Comparison of ENCODE assay signal across 16 cellular contexts in the genomic region with DNA sequence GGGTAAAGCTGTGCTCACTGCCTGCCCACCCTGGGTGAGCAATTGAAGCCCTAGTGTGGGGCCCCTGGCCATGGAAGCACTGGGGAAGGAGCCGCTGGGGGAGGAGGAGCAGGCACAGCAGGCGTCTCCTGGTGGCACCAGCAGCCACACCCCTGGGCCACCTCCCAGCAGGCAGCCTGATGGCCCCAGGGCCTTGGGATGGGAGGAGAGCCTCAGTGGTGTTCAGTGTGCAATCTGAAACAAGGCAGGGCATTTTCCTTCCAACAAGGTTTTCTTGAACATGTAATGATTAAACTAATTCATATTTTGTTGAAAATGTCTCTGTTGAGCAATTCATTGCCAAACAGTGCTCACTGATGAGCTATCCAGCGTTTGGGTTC.
DNase-seq lines count a peak whose midpoint lies in the region; ATAC-seq, FAIRE-seq and TF ChIP-seq lines count a peak whose summit lies in the region.
"Had no signal": no experiment of that assay in that cellular context is flagged by ENCODE, and none has a peak within 500 bp of the region (broad histone marks: within the 10 kb centered on the region; RNA-seq: fewer than 3 reads in every experiment).

No MANE protein-coding gene starts in this region.

- no peak overlapping the region for H3K4me3 ChIP-seq in lower lobe of right lung
- H3K4me3 ChIP-seq in small intestine (ENCODE audit: low read depth in 1 of 2, low read length in 2 of 2) = no peak overlapping the region

- H3K23ac ChIP-seq in H9 (ENCODE audit: insufficient read length, low read depth, low read length) = no peak overlapping the region

- H3K36me3 ChIP-seq in lower lobe of right lung (no peaks in the 10 kb centered on the region), small intestine (ENCODE audit: control insufficient read depth in 2 of 2, insufficient read depth in 2 of 2, low read length in 2 of 2) (no peaks in the 10 kb centered on the region)

- H3K27ac Mint-ChIP-seq in H9 = no peak overlapping the region
- no peak overlapping the region for H3K27ac Mint-ChIP-seq in WTC11
- H3K27ac Mint-ChIP-seq: CD14-positive monocyte had no signal

- H3K36me3 Mint-ChIP-seq in H9 (ENCODE audit: insufficient read depth in 1 of 3, low read depth in 3 of 3) = no peaks in the 10 kb centered on the region
- H3K36me3 Mint-ChIP-seq in WTC11 = no peaks in the 10 kb centered on the region

- no peaks in the 10 kb centered on the region for H4K20me1 ChIP-seq in H9 (ENCODE audit: control insufficient read depth, insufficient read depth, insufficient read length)

- POLR2A ChIA-PET in WTC11 (lab: Charles Lee) = interaction anchor here (0.6 to 0.8 kb wide), 2 partner anchors 79 to 139 kb away, joined by 3 to 7 read pairs; no protein-coding TSS in a partner anchor

- TF ChIP-seq CTCF in H9 (conservative IDR thresholded peaks at IDR 0.05) (no peak), WTC11 (IDR thresholded peaks at IDR 0.05) (no peak), lower lobe of right lung (IDR thresholded peaks at IDR 0.05) (no peak)

- H2BK20ac ChIP-seq in H9 (ENCODE audit: low read depth, low read length, poor library complexity, severe bottlenecking) = no peak overlapping the region

- H3K4ac ChIP-seq in H9 (ENCODE audit: low read depth, low read length) = no peak overlapping the region

- H2AFZ ChIP-seq in H9 (ENCODE audit: low read length) = no peak overlapping the region

- H3K4me2 ChIP-seq in H9 (ENCODE audit: insufficient read depth, insufficient read length, low read length) = no peak overlapping the region

- H4K8ac ChIP-seq in H9 (replicated peaks; ENCODE audit: insufficient read length, low read depth, low read length) = no peak overlapping the region

- no peak overlapping the region for H3K18ac ChIP-seq in H9 (ENCODE audit: insufficient read length, low read depth, low read length)

- CTCF ChIA-PET in WTC11 (lab: Charles Lee) = interaction anchor here (0.6 to 0.7 kb wide), 4 partner anchors 11 to 209 kb away, joined by 3 to 5 read pairs (median 4); no protein-coding TSS in a partner anchor

- no peaks in the 10 kb centered on the region for H3K79me1 ChIP-seq in H9 (ENCODE audit: insufficient read depth, low read depth, low read length, poor library complexity, severe bottlenecking)

- H3K79me2 ChIP-seq in H9 (ENCODE audit: insufficient read depth, low read length) = no peaks in the 10 kb centered on the region

- intact Hi-C loops in lower lobe of right lung (cut with DNase I) = no loop called here

- H3K27ac ChIP-seq in H9 (ENCODE audit: insufficient read length, low read depth, low read length) (no peak overlapping the region), lower lobe of right lung (peak overlapping the region; percentile 20), small intestine (ENCODE audit: low read depth in 1 of 2, low read length in 1 of 2) (peak overlapping the region; percentile 85 to 89)
- H3K27ac ChIP-seq: RWPE1 had no signal

- H2BK15ac ChIP-seq in H9 (ENCODE audit: low read depth, low read length) = no peak overlapping the region

- DNase-seq in H9 = no peak
- no peak for DNase-seq in WTC11 (ENCODE audit: low spot score)
- DNase-seq in lower lobe of right lung = no peak
- no peak for DNase-seq in small intestine
- DNase-seq in HT-29 (ENCODE audit: low spot score) = no peak
- DNase-seq in kidney tubule cell (ENCODE audit: low spot score) = no peak
- DNase-seq in globus pallidus (ENCODE audit: low spot score) = no peak
- DNase-seq: COR-L47; NCI-H1417; NCI-H187 treated with DMSO at 0.1 percent for 48 hours; NCI-H345; NCI-H526 treated with DMSO at 0.1 percent for 48 hours; NK-92 treated with Interleukin-12 subunit alpha and Interleukin-12 subunit beta, amount 100 ng/mL, for 24 hours; OCI-M1 had no signal

- H3K4me1 ChIP-seq in H9 (ENCODE audit: insufficient read depth, low read length) = peaks cover 17% of the 10 kb centered on the region; the same call in 1 of the 2 replicates
- H3K4me1 ChIP-seq in lower lobe of right lung = peaks cover 31% of the 10 kb centered on the region
- peaks cover 4 to 14% of the 10 kb centered on the region in 2 donors for H3K4me1 ChIP-seq in small intestine (ENCODE audit: control insufficient read depth in 2 of 2, insufficient read depth in 1 of 2, low read depth in 1 of 2, low read length in 1 of 2)

- no peaks in the 10 kb centered on the region for H3K23me2 ChIP-seq in H9 (ENCODE audit: insufficient read length, low read depth, low read length, poor library complexity, severe bottlenecking)

- no peak overlapping the region for H2BK120ac ChIP-seq in H9 (ENCODE audit: low read depth, low read length, poor library complexity, severe bottlenecking)

- no peak overlapping the region for H4K91ac ChIP-seq in H9 (ENCODE audit: insufficient read length, low read depth, low read length)

- WGBS in H9 (ENCODE audit: extremely low coverage, insufficient read length, low lambda C conversion rate) = no CpG with 5 or more reads among the region's 3 CpGs
- 38 to 79% (median 71%) methylated on average over 3 of the region's 3 CpGs for WGBS in small intestine, 3 donors

- H3T11ph ChIP-seq in H9 (ENCODE audit: low read length) = no peak overlapping the region

- peaks cover 12% of the 10 kb centered on the region for H3K27me3 Mint-ChIP-seq in H9 (ENCODE audit: low read depth)
- peaks cover 4% of the 10 kb centered on the region; the same call in 1 of the 2 replicates for H3K27me3 Mint-ChIP-seq in WTC11 (ENCODE audit: low read depth)

- H3K4me3 Mint-ChIP-seq in H9 = no peak overlapping the region
- no peak overlapping the region for H3K4me3 Mint-ChIP-seq in WTC11
- H3K4me3 Mint-ChIP-seq: CD14-positive monocyte had no signal

- H3K27me3 ChIP-seq in H9 (ENCODE audit: insufficient read depth, low read length) = no peaks in the 10 kb centered on the region
- H3K27me3 ChIP-seq in lower lobe of right lung (ENCODE audit: low read depth) = no peaks in the 10 kb centered on the region
- H3K27me3 ChIP-seq in small intestine (ENCODE audit: control insufficient read depth in 2 of 2, insufficient read depth in 2 of 2, low read length in 2 of 2) = no peaks in the 10 kb centered on the region

- no peak overlapping the region for H3K56ac ChIP-seq in H9 (ENCODE audit: insufficient read length, low read depth, low read length)

- no peak overlapping the region for H4K5ac ChIP-seq in H9 (ENCODE audit: insufficient read length, low read depth, low read length)

- H3K4me1 Mint-ChIP-seq in H9 = peaks cover 50 to 53% of the 10 kb centered on the region in 2 experiments
- H3K4me1 Mint-ChIP-seq in WTC11 = peaks cover 62% of the 10 kb centered on the region

- ATAC-seq in WTC11 = no peak
- ATAC-seq in lower lobe of right lung = no peak

- H2AK5ac ChIP-seq in H9 (ENCODE audit: insufficient read length, low read length) = no peak overlapping the region

- 0 out of 2 replicates have a peak overlapping the region, but pooled peaks have one; percentile 39 for H3K14ac ChIP-seq in H9 (ENCODE audit: insufficient read depth, low read length)

- H2BK5ac ChIP-seq in H9 (ENCODE audit: insufficient read length, low read length) = no peak overlapping the region

- no peak for FAIRE-seq in small intestine (lab: Jason Lieb, UNC)

- no peak overlapping the region for H3K9ac ChIP-seq in H9 (ENCODE audit: extremely low read depth, insufficient read length, low read length)

- H3K9me3 ChIP-seq in H9 (ENCODE audit: control insufficient read depth, low read depth, low read length) (no peaks in the 10 kb centered on the region), lower lobe of right lung (no peaks in the 10 kb centered on the region), small intestine (ENCODE audit: control insufficient read depth, low read depth) (no peaks in the 10 kb centered on the region)

- H3K9me3 Mint-ChIP-seq in H9 (no peaks in the 10 kb centered on the region), WTC11 (no peaks in the 10 kb centered on the region)
- H3K9me3 Mint-ChIP-seq: CD14-positive monocyte had no signal

- H2BK12ac ChIP-seq in H9 (ENCODE audit: insufficient read length, low read depth, low read length) = peak overlapping the region; percentile 2

TF ChIP-seq in WTC11, 78 proteins besides CTCF, POLR2A, EP300 and RAD21:
- TF ChIP-seq ZNF423 (CRISPR knock-in tag; IDR thresholded peaks at IDR 0.05) = peak; percentile 14
- TF ChIP-seq, protein P1, sequence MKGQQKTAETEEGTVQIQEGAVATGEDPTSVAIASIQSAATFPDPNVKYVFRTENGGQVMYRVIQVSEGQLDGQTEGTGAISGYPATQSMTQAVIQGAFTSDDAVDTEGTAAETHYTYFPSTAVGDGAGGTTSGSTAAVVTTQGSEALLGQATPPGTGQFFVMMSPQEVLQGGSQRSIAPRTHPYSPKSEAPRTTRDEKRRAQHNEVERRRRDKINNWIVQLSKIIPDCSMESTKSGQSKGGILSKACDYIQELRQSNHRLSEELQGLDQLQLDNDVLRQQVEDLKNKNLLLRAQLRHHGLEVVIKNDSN (CRISPR knock-in tag; IDR thresholded peaks at IDR 0.05) = no peak
- TF ChIP-seq, protein P2, sequence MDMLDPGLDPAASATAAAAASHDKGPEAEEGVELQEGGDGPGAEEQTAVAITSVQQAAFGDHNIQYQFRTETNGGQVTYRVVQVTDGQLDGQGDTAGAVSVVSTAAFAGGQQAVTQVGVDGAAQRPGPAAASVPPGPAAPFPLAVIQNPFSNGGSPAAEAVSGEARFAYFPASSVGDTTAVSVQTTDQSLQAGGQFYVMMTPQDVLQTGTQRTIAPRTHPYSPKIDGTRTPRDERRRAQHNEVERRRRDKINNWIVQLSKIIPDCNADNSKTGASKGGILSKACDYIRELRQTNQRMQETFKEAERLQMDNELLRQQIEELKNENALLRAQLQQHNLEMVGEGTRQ (CRISPR knock-in tag; IDR thresholded peaks at IDR 0.05) = no peak
TF ChIP-seq in WTC11: peak in this region for 1.
